In genomic region chr10:43039629-43040481, GRCh38 we compare ENCODE assay signal across 15 cellular contexts. TPM values are rescaled to one million over a fixed set of nuclear protein-coding genes. Genes with fewer than 3 reads are reported as not detected.
A peak's percentile ranks its signal among the peaks of the same experiment; 100 is the strongest.
DNase-seq lines count a peak whose midpoint lies in the region; ATAC-seq, FAIRE-seq and TF ChIP-seq lines count a peak whose summit lies in the region.
"Had no signal": no experiment of that assay in that cellular context is flagged by ENCODE, and none has a peak within 500 bp of the region (broad histone marks: within the 10 kb centered on the region; RNA-seq: fewer than 3 reads in every experiment).

No MANE protein-coding gene starts in this region.

- H3K27me3 ChIP-seq in astrocyte (ENCODE audit: insufficient read depth, low read length), result no peaks in the 10 kb centered on the region
- H3K27me3 ChIP-seq: testis had no signal

- H3K4me1 Mint-ChIP-seq in astrocyte (ENCODE audit: low read depth, unreplicated experiment), result peaks cover 3% of the 10 kb centered on the region
- H3K4me1 Mint-ChIP-seq in neural crest cell, result peaks cover 7% of the 10 kb centered on the region
- H3K4me1 Mint-ChIP-seq: activated naive CD4-positive, alpha-beta T cell treated with anti-CD3 and anti-CD28 coated beads, Interleukin-2, amount 10 ng/mL, durations not matched to agents 7 days and 5 days had no signal

- H3K27ac ChIP-seq in astrocyte (ENCODE audit: low read depth, low read length), result no peak overlapping the region
- H3K27ac ChIP-seq: testis, WERI-Rb-1 had no signal

- H3K36me3 ChIP-seq in astrocyte (ENCODE audit: insufficient read depth, low read length), result no peaks in the 10 kb centered on the region
- H3K36me3 ChIP-seq: WERI-Rb-1 had no signal

- H3K27me3 Mint-ChIP-seq in astrocyte (ENCODE audit: low read depth, unreplicated experiment) (peaks cover 19% of the 10 kb centered on the region), neural crest cell (ENCODE audit: low read depth) (no peaks in the 10 kb centered on the region)
- H3K27me3 Mint-ChIP-seq: activated naive CD4-positive, alpha-beta T cell treated with anti-CD3 and anti-CD28 coated beads, Interleukin-2, amount 10 ng/mL, durations not matched to agents 7 days and 5 days had no signal

- H3K27ac Mint-ChIP-seq in astrocyte (ENCODE audit: unreplicated experiment) (peak overlapping the region; percentile 41), neural crest cell (ENCODE audit: unreplicated experiment) (peak overlapping the region; percentile 88)
- H3K27ac Mint-ChIP-seq: activated naive CD4-positive, alpha-beta T cell treated with anti-CD3 and anti-CD28 coated beads, Interleukin-2, amount 10 ng/mL, durations not matched to agents 7 days and 5 days; nephron had no signal

- TF ChIP-seq CTCF in astrocyte (IDR thresholded peaks at IDR 0.05; ENCODE audit: insufficient read depth, low read depth, low read length) (no peak), neural crest cell (conservative IDR thresholded peaks at IDR 0.05) (no peak)

- H4K20me1 ChIP-seq in astrocyte (ENCODE audit: insufficient read depth, low read length), result no peaks in the 10 kb centered on the region

- no peak for FAIRE-seq in astrocyte (lab: Jason Lieb, UNC)

- H3K9ac ChIP-seq in astrocyte (ENCODE audit: low read length), result no peak overlapping the region

- H3K4me3 Mint-ChIP-seq in astrocyte (ENCODE audit: unreplicated experiment) (no peak overlapping the region), neural crest cell (no peak overlapping the region)
- H3K4me3 Mint-ChIP-seq: activated naive CD4-positive, alpha-beta T cell treated with anti-CD3 and anti-CD28 coated beads, Interleukin-2, amount 10 ng/mL, durations not matched to agents 7 days and 5 days; nephron had no signal

- H3K9me3 Mint-ChIP-seq in astrocyte (ENCODE audit: unreplicated experiment) (peaks cover under 1% of the 10 kb centered on the region), neural crest cell (no peaks in the 10 kb centered on the region)
- H3K9me3 Mint-ChIP-seq: activated naive CD4-positive, alpha-beta T cell treated with anti-CD3 and anti-CD28 coated beads, Interleukin-2, amount 10 ng/mL, durations not matched to agents 7 days and 5 days; nephron had no signal

- ATAC-seq in GM18867 (IDR thresholded peaks at IDR 0.05; ENCODE audit: unreplicated experiment), result peak; percentile 50
- ATAC-seq in HG02981 (IDR thresholded peaks at IDR 0.05; ENCODE audit: unreplicated experiment), result no peak
- ATAC-seq: PC-3 had no signal

- peak; percentile 11 for DNase-seq in D341Med (ENCODE audit: low spot score)
- DNase-seq in astrocyte (ENCODE audit: low read depth), result no peak
- no peak for DNase-seq in neural crest cell (ENCODE audit: low read depth, low spot score)
- DNase-seq in NCI-H2171 treated with DMSO at 0.1 percent for 48 hours (lab: John Stamatoyannopoulos, UW), result no peak
- no peak for DNase-seq in GM19240 (ENCODE audit: insufficient read length, low spot score)
- DNase-seq: activated naive CD4-positive, alpha-beta T cell treated with anti-CD3 and anti-CD28 coated beads, Interleukin-2, amount 10 ng/mL, durations not matched to agents 7 days and 5 days; effector memory CD4-positive, alpha-beta T cell; NCI-H1694 treated with DMSO at 0.1 percent for 48 hours; PC-3; SW 1271; testis; WERI-Rb-1 had no signal

- no peak overlapping the region for H3K4me2 ChIP-seq in astrocyte (ENCODE audit: low read length)

- no peaks in the 10 kb centered on the region for H3K79me2 ChIP-seq in astrocyte (ENCODE audit: insufficient read depth, low read length)

- H3K4me3 ChIP-seq in astrocyte (ENCODE audit: insufficient read depth, low read depth, low read length), result no peak overlapping the region
- H3K4me3 ChIP-seq: testis had no signal

- H3K9me3 ChIP-seq in astrocyte (ENCODE audit: insufficient read depth, low read depth, low read length), result no peaks in the 10 kb centered on the region
- H3K9me3 ChIP-seq: testis had no signal

- H3K36me3 Mint-ChIP-seq in astrocyte (ENCODE audit: low read depth, unreplicated experiment), result peaks cover 1% of the 10 kb centered on the region
- no peaks in the 10 kb centered on the region for H3K36me3 Mint-ChIP-seq in neural crest cell (ENCODE audit: low read depth)
- H3K36me3 Mint-ChIP-seq: activated naive CD4-positive, alpha-beta T cell treated with anti-CD3 and anti-CD28 coated beads, Interleukin-2, amount 10 ng/mL, durations not matched to agents 7 days and 5 days had no signal

- H2AFZ ChIP-seq in astrocyte (ENCODE audit: low read depth, low read length), result no peak overlapping the region

- H3K4me1 ChIP-seq in astrocyte (ENCODE audit: insufficient read depth, low read length), result no peaks in the 10 kb centered on the region
- H3K4me1 ChIP-seq: testis had no signal

RNA-seq across cellular contexts. Expression of gene RET, which starts 37.0 kb away (rescaled TPM):
- 0.79 and 1.1 TPM in 2 replicates for total RNA-seq in astrocyte
- total RNA-seq in neural crest cell, result 1.6 and 2.5 TPM in 2 replicates
- total RNA-seq: PC-3 had no signal
